17 cellular contexts compared by ENCODE assay signal in the genomic region with DNA sequence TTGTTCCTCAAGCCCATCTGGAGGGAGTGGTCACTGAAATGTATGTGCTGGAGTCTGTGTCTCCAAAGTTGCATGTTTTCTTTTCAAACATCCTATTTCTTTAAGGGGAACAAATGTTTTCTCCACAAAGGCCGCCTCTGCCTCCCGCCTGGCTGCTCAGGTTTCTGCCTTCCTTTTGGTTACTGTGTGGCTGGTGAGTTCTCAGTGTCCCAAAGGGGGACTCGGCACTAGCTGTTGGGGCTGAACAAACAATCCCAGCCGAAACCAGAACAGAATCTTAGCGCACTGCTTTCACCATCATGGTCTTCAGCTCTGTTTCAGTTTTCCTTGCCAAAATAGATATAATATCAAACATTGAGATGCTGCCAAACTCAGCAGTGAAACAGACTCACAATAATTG.
"Had no signal": no experiment of that assay in that cellular context is flagged by ENCODE, and none has a peak within 500 bp of the region (broad histone marks: within the 10 kb centered on the region; RNA-seq: fewer than 3 reads in every experiment).

No MANE protein-coding gene starts in this region.

- H3K4me3 Mint-ChIP-seq: activated B cell treated with CpG ODN at 0.5 μM for 24 hours; central memory CD8-positive, alpha-beta T cell; dendritic cell treated with granulocyte-macrophage colony-stimulating factor and Interleukin-4, amounts not matched to agents 40 ng/mL and 50 ng/mL, for 4 days; effector memory CD8-positive, alpha-beta T cell; natural killer cell; stimulated activated effector memory CD8-positive, alpha-beta T cell treated with anti-CD3 and anti-CD28 coated beads, Interleukin-12 subunit alpha, Interleukin-12 subunit beta, amount 100 ng/mL, for 72 hours; type B pancreatic cell had no signal

- DNase-seq: activated B cell treated with CpG ODN at 0.5 μM for 24 hours; activated CD4-positive, alpha-beta T cell treated with anti-CD3 and anti-CD28 coated beads, Interleukin-2, amount 50 U/mL, for 1 hour; activated naive CD4-positive, alpha-beta T cell treated with anti-CD3 and anti-CD28 coated beads, Interleukin-2, amount 50 U/mL, for 16 hours; body of pancreas; effector memory CD8-positive, alpha-beta T cell; hypothalamus; mammary epithelial cell; natural killer cell had no signal

- H3K27me3 ChIP-seq: body of pancreas had no signal

- H3K36me3 Mint-ChIP-seq: natural killer cell; stimulated activated effector memory CD8-positive, alpha-beta T cell treated with anti-CD3 and anti-CD28 coated beads, Interleukin-12 subunit alpha, Interleukin-12 subunit beta, amount 100 ng/mL, for 72 hours; type B pancreatic cell had no signal

- H3K4me3 ChIP-seq: body of pancreas, smooth muscle cell had no signal

- H3K27me3 Mint-ChIP-seq: activated B cell treated with CpG ODN at 0.5 μM for 24 hours; central memory CD8-positive, alpha-beta T cell; dendritic cell treated with granulocyte-macrophage colony-stimulating factor and Interleukin-4, amounts not matched to agents 40 ng/mL and 50 ng/mL, for 4 days; effector memory CD8-positive, alpha-beta T cell; type B pancreatic cell had no signal

- H3K9me3 Mint-ChIP-seq: activated T-helper 2 cell treated with anti-CD3 and anti-CD28 coated beads, Interferon-gamma antibody, Interleukin-2, Interleukin-4, amounts not matched to agents 10 μg/mL and 5 μg/mL and 100 μg/mL, durations not matched to agents 14 hours and 24 hours and 36 hours; central memory CD8-positive, alpha-beta T cell; stimulated activated effector memory CD8-positive, alpha-beta T cell treated with anti-CD3 and anti-CD28 coated beads, Interleukin-12 subunit alpha, Interleukin-12 subunit beta, amount 100 ng/mL, for 72 hours; type B pancreatic cell had no signal

- H3K27ac ChIP-seq: body of pancreas, epithelial cell of prostate, parathyroid adenoma had no signal

- ATAC-seq: body of pancreas; effector memory CD8-positive, alpha-beta T cell; natural killer cell; SK-N-SH treated with all-trans-retinoic acid at 6 μM for 48 hours had no signal

- H3K4me1 ChIP-seq: body of pancreas, parathyroid adenoma had no signal

- H3K27ac Mint-ChIP-seq: activated B cell treated with CpG ODN at 0.5 μM for 24 hours; activated T-helper 2 cell treated with anti-CD3 and anti-CD28 coated beads, Interferon-gamma antibody, Interleukin-2, Interleukin-4, amounts not matched to agents 10 μg/mL and 5 μg/mL and 100 μg/mL, durations not matched to agents 14 hours and 24 hours and 36 hours; dendritic cell treated with granulocyte-macrophage colony-stimulating factor and Interleukin-4, amounts not matched to agents 40 ng/mL and 50 ng/mL, for 4 days; effector memory CD8-positive, alpha-beta T cell; natural killer cell; stimulated activated effector memory CD8-positive, alpha-beta T cell treated with anti-CD3 and anti-CD28 coated beads, Interleukin-12 subunit alpha, Interleukin-12 subunit beta, amount 100 ng/mL, for 72 hours; type B pancreatic cell had no signal

- H3K4me1 Mint-ChIP-seq: activated B cell treated with CpG ODN at 0.5 μM for 24 hours; central memory CD8-positive, alpha-beta T cell; natural killer cell; stimulated activated effector memory CD8-positive, alpha-beta T cell treated with anti-CD3 and anti-CD28 coated beads, Interleukin-12 subunit alpha, Interleukin-12 subunit beta, amount 100 ng/mL, for 72 hours had no signal

- H3K79me2 ChIP-seq: parathyroid adenoma had no signal

- H2AFZ ChIP-seq: parathyroid adenoma had no signal
